In genomic region chr22:22071455-22071854, GRCh38 we compare ENCODE assay signal across 31 cellular contexts.
"Had no signal": no experiment of that assay in that cellular context is flagged by ENCODE, and none has a peak within 500 bp of the region (broad histone marks: within the 10 kb centered on the region; RNA-seq: fewer than 3 reads in every experiment).

No MANE protein-coding gene starts in this region.

- H3K27me3 ChIP-seq: adrenal gland, body of pancreas, colonic mucosa had no signal

- H3K4me1 ChIP-seq: adrenal gland, body of pancreas, colonic mucosa, esophagus squamous epithelium, gastroesophageal sphincter, heart right ventricle had no signal

- H3K4me3 ChIP-seq: adrenal gland, body of pancreas, cardiac muscle cell, colonic mucosa, dorsolateral prefrontal cortex, esophagus squamous epithelium, gastroesophageal sphincter, heart right ventricle had no signal

- DNase-seq: activated CD4-positive, alpha-beta memory T cell treated with anti-CD3 and anti-CD28 coated beads for 36 hours; activated CD4-positive, alpha-beta T cell treated with anti-CD3 and anti-CD28 coated beads for 36 hours; activated CD4-positive, alpha-beta T cell treated with anti-CD3 and anti-CD28 coated beads, Interleukin-2, amount 10 ng/mL, durations not matched to agents 24 days and 14 days; activated CD4-positive, CD25-positive, alpha-beta regulatory T cell; activated CD4-positive, CD25-positive, alpha-beta regulatory T cell treated with anti-CD3 and anti-CD28 coated beads, Interleukin-2, amount 50 U/mL, for 72 hours; activated CD8-positive, alpha-beta memory T cell treated with anti-CD3 and anti-CD28 coated beads, Interleukin-2, amount 10 ng/mL, durations not matched to agents 7 days and 5 days; activated CD8-positive, alpha-beta memory T cell treated with anti-CD3 and anti-CD28 coated beads, Interleukin-2, amount 50 U/mL, for 4 hours; activated CD8-positive, alpha-beta T cell treated with anti-CD3 and anti-CD28 coated beads, Interleukin-2, amount 10 ng/mL, durations not matched to agents 7 days and 5 days; activated effector memory CD4-positive, alpha-beta T cell treated with anti-CD3 and anti-CD28 coated beads, Interleukin-2, amount 50 U/mL, for 16 hours; activated naive CD4-positive, alpha-beta T cell treated with anti-CD3 and anti-CD28 coated beads for 36 hours; activated naive CD8-positive, alpha-beta T cell treated with anti-CD3 and anti-CD28 coated beads for 36 hours; activated naive CD8-positive, alpha-beta T cell treated with anti-CD3 and anti-CD28 coated beads, Interleukin-2, amount 50 U/mL, for 24 hours; activated T-cell treated with anti-CD3 and anti-CD28 coated beads, Interleukin-2, amount 50 U/mL, for 1 hour; activated T-cell treated with anti-CD3 and anti-CD28 coated beads, Interleukin-2, amount 50 U/mL, for 48 hours; adrenal gland; amygdala; aorta; body of pancreas; central memory CD4-positive, alpha-beta T cell; cerebellar nuclear complex; colonic mucosa; dorsolateral prefrontal cortex; effector memory CD4-positive, alpha-beta T cell; endodermal cell; erythroblast; esophagus squamous epithelium; foreskin melanocyte; heart right ventricle; T-helper 2 cell had no signal

- ATAC-seq: activated CD4-positive, alpha-beta T cell treated with anti-CD3 and anti-CD28 coated beads for 36 hours; activated CD8-positive, alpha-beta memory T cell treated with anti-CD3 and anti-CD28 coated beads, Interleukin-2, amount 10 ng/mL, durations not matched to agents 7 days and 5 days; activated CD8-positive, alpha-beta T cell treated with anti-CD3 and anti-CD28 coated beads, Interleukin-2, amount 10 ng/mL, durations not matched to agents 7 days and 5 days; activated naive CD8-positive, alpha-beta T cell treated with anti-CD3 and anti-CD28 coated beads, Interleukin-2, amount 50 U/mL, for 24 hours; body of pancreas; gastroesophageal sphincter; heart right ventricle had no signal

- H3K9me3 ChIP-seq: adrenal gland, body of pancreas, colonic mucosa, esophagus squamous epithelium, gastroesophageal sphincter, heart right ventricle had no signal

- H3K36me3 ChIP-seq: adrenal gland, cardiac muscle cell, colonic mucosa, esophagus squamous epithelium, gastroesophageal sphincter, heart right ventricle had no signal

- H3K27ac ChIP-seq: adrenal gland, body of pancreas, cardiac muscle cell, colonic mucosa, dorsolateral prefrontal cortex, esophagus squamous epithelium, gastroesophageal sphincter, heart right ventricle had no signal
